In genomic region chr7:33916357-33917081, GRCh38 we compare ENCODE assay signal across 1 cellular context.
TF ChIP-seq lines count a peak whose summit lies in the region.

No MANE protein-coding gene starts in this region.

TF ChIP-seq in SK-N-SH treated with all-trans-retinoic acid at 6 μM for 48 hours, 23 proteins besides CTCF, POLR2A, EP300 and RAD21 (continued from another document):
- TF ChIP-seq ZNF70 (CRISPR knock-in tag; IDR thresholded peaks at IDR 0.05) (no peak), BACH2 (CRISPR knock-in tag; IDR thresholded peaks at IDR 0.05; ENCODE audit: borderline replicate concordance) (no peak), ZNF8 (CRISPR knock-in tag; IDR thresholded peaks at IDR 0.05) (no peak), RARB (CRISPR knock-in tag; IDR thresholded peaks at IDR 0.05) (no peak)
